1 cellular context compared by ENCODE assay signal in the genomic region with DNA sequence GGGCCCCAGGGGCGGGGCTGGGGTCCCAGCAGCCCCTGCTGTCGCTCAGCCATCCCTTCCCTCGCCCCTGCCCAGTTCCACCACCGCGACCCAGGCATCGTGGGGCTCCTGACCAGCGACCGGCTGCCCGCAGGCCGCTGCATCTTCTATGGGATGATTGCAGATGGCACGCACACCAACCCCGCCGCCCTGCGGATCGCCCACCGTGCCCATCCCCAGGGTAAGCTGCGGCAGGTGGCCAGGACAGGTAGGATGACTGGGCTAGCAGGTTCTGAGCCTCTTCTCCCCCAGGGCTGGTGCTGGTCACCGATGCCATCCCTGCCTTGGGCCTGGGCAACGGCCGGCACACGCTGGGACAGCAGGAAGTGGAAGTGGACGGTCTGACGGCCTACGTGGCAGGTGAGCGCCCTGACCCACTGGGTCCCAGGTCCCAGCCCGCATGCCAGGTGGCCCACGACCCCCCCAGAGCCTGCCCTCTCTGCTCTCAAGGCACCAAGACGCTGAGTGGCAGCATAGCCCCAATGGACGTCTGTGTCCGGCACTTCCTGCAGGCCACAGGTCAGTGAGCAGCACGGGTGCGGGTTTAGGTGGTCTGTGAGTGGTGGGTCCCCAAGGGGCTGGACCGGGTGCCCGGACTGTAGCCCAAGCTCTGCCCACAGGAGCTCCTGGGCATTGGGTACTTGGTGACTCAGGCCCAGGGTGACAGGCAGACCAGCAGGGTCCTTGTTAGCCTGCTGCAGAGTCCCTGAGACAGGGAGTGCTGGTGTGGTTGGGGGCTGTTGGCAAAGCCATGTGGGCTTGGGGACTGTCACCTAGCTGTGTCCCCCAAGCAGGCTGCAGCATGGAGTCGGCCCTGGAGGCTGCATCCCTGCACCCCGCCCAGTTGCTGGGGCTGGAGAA.
TF ChIP-seq lines count a peak whose summit lies in the region.

No MANE protein-coding gene starts in this region.

TF ChIP-seq in GM23338, 12 proteins besides CTCF, POLR2A, EP300 and RAD21:
- TF ChIP-seq, protein P1, sequence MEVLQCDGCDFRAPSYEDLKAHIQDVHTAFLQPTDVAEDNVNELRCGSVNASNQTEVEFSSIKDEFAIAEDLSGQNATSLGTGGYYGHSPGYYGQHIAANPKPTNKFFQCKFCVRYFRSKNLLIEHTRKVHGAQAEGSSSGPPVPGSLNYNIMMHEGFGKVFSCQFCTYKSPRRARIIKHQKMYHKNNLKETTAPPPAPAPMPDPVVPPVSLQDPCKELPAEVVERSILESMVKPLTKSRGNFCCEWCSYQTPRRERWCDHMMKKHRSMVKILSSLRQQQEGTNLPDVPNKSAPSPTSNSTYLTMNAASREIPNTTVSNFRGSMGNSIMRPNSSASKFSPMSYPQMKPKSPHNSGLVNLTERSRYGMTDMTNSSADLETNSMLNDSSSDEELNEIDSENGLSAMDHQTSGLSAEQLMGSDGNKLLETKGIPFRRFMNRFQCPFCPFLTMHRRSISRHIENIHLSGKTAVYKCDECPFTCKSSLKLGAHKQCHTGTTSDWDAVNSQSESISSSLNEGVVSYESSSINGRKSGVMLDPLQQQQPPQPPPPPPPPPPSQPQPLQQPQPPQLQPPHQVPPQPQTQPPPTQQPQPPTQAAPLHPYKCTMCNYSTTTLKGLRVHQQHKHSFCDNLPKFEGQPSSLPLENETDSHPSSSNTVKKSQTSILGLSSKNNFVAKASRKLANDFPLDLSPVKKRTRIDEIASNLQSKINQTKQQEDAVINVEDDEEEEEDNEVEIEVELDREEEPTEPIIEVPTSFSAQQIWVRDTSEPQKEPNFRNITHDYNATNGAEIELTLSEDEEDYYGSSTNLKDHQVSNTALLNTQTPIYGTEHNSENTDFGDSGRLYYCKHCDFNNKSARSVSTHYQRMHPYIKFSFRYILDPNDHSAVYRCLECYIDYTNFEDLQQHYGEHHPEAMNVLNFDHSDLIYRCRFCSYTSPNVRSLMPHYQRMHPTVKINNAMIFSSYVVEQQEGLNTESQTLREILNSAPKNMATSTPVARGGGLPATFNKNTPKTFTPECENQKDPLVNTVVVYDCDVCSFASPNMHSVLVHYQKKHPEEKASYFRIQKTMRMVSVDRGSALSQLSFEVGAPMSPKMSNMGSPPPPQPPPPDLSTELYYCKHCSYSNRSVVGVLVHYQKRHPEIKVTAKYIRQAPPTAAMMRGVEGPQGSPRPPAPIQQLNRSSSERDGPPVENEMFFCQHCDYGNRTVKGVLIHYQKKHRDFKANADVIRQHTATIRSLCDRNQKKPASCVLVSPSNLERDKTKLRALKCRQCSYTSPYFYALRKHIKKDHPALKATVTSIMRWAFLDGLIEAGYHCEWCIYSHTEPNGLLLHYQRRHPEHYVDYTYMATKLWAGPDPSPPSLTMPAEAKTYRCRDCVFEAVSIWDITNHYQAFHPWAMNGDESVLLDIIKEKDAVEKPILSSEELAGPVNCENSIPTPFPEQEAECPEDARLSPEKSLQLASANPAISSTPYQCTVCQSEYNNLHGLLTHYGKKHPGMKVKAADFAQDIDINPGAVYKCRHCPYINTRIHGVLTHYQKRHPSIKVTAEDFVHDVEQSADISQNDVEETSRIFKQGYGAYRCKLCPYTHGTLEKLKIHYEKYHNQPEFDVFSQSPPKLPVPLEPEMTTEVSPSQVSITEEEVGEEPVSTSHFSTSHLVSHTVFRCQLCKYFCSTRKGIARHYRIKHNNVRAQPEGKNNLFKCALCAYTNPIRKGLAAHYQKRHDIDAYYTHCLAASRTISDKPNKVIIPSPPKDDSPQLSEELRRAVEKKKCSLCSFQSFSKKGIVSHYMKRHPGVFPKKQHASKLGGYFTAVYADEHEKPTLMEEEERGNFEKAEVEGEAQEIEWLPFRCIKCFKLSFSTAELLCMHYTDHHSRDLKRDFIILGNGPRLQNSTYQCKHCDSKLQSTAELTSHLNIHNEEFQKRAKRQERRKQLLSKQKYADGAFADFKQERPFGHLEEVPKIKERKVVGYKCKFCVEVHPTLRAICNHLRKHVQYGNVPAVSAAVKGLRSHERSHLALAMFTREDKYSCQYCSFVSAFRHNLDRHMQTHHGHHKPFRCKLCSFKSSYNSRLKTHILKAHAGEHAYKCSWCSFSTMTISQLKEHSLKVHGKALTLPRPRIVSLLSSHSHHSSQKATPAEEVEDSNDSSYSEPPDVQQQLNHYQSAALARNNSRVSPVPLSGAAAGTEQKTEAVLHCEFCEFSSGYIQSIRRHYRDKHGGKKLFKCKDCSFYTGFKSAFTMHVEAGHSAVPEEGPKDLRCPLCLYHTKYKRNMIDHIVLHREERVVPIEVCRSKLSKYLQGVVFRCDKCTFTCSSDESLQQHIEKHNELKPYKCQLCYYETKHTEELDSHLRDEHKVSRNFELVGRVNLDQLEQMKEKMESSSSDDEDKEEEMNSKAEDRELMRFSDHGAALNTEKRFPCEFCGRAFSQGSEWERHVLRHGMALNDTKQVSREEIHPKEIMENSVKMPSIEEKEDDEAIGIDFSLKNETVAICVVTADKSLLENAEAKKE (CRISPR knock-in tag; IDR thresholded peaks at IDR 0.05): no peak
- TF ChIP-seq, protein P2, sequence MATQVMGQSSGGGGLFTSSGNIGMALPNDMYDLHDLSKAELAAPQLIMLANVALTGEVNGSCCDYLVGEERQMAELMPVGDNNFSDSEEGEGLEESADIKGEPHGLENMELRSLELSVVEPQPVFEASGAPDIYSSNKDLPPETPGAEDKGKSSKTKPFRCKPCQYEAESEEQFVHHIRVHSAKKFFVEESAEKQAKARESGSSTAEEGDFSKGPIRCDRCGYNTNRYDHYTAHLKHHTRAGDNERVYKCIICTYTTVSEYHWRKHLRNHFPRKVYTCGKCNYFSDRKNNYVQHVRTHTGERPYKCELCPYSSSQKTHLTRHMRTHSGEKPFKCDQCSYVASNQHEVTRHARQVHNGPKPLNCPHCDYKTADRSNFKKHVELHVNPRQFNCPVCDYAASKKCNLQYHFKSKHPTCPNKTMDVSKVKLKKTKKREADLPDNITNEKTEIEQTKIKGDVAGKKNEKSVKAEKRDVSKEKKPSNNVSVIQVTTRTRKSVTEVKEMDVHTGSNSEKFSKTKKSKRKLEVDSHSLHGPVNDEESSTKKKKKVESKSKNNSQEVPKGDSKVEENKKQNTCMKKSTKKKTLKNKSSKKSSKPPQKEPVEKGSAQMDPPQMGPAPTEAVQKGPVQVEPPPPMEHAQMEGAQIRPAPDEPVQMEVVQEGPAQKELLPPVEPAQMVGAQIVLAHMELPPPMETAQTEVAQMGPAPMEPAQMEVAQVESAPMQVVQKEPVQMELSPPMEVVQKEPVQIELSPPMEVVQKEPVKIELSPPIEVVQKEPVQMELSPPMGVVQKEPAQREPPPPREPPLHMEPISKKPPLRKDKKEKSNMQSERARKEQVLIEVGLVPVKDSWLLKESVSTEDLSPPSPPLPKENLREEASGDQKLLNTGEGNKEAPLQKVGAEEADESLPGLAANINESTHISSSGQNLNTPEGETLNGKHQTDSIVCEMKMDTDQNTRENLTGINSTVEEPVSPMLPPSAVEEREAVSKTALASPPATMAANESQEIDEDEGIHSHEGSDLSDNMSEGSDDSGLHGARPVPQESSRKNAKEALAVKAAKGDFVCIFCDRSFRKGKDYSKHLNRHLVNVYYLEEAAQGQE (IDR thresholded peaks at IDR 0.05; ENCODE audit: unreplicated experiment): no peak
- TF ChIP-seq STAT1 (IDR thresholded peaks at IDR 0.05; ENCODE audit: unreplicated experiment) (no peak), JUNB (IDR thresholded peaks at IDR 0.05; ENCODE audit: unreplicated experiment) (no peak), NANOG (IDR thresholded peaks at IDR 0.05; ENCODE audit: borderline replicate concordance) (no peak)
